Comparison of ENCODE assay signal across 1 cellular context in genomic region chr3:184805351-184806038, GRCh38.
TF ChIP-seq lines count a peak whose summit lies in the region.

No MANE protein-coding gene starts in this region.

TF ChIP-seq in SK-N-SH, 30 proteins besides CTCF, POLR2A, EP300 and RAD21 (continued from another document):
- peak; percentile 66 for TF ChIP-seq FOXJ3 (CRISPR knock-in tag; IDR thresholded peaks at IDR 0.05)
- TF ChIP-seq CHD2 (IDR thresholded peaks at IDR 0.05; ENCODE audit: low read length, partially characterized antibody): peak; percentile 25
